8 cellular contexts compared by ENCODE assay signal in the genomic region with DNA sequence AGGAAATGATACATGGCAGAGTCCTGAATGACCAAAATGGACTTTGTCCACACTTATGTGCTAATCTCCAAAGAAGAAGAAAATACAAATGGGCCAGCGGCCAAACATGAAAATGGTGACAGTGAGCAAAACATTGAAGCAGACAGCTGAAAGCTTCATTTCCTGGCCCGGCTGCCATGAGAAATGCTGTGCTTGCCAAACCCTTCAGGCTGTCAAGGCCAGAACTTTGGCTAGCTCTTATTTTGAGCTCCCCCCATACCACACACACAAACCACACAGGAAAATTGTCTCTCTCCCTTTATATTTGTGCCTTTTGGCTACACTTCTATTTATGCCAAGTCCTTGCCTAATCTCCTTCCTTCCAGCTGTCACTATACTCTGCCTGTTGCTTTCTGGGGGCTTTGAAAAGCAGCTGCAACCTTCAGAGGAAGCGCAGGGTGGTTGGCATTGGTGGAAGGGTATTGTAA.
DNase-seq lines count a peak whose midpoint lies in the region; ATAC-seq and TF ChIP-seq lines count a peak whose summit lies in the region.

No MANE protein-coding gene starts in this region.

- intact Hi-C loops in head of caudate nucleus (cut with DNase I) (no loop called here), psoas muscle (cut with DNase I) (loop anchor here in 1 of 2 donors (5.0 kb wide), 3 partner anchors 89 to 649 kb away; a partner anchor contains a TSS)

- H3K4me3 ChIP-seq in SK-N-SH (ENCODE audit: low read depth in 2 of 2, low read length in 1 of 2) (no peak overlapping the region), psoas muscle (no peak overlapping the region)

- no peaks in the 10 kb centered on the region for H4K20me1 ChIP-seq in SK-N-SH (ENCODE audit: insufficient read depth)

- H3K9me3 ChIP-seq in SK-N-SH, result 0 out of 2 replicates have a peak, but pooled peaks cover 4% of the 10 kb centered on the region
- H3K9me3 ChIP-seq in psoas muscle, result peaks cover 2% of the 10 kb centered on the region

- peak overlapping the region; percentile 51; the same call in 1 of the 2 replicates for H3K4me2 ChIP-seq in SK-N-SH

- POLR2A ChIA-PET in SK-N-SH (lab: Yijun Ruan, JAX), result no interaction called here

- no peaks in the 10 kb centered on the region for H3K79me2 ChIP-seq in SK-N-SH (ENCODE audit: insufficient read depth)

- no peak for TF ChIP-seq CTCF in SK-N-SH (IDR thresholded peaks at IDR 0.05)
- TF ChIP-seq CTCF in psoas muscle (IDR thresholded peaks at IDR 0.05), result no peak
- no peak for TF ChIP-seq CTCF in GM20000 (IDR thresholded peaks at IDR 0.05; ENCODE audit: extremely low read depth, missing control alignments)

- peaks cover 77% of the 10 kb centered on the region for H3F3A ChIP-seq in SK-N-SH (replicated peaks; ENCODE audit: insufficient read depth)

- H3K4me3 Mint-ChIP-seq in activated naive CD4-positive, alpha-beta T cell treated with anti-CD3 and anti-CD28 coated beads, Interleukin-2, amount 10 ng/mL, durations not matched to agents 7 days and 5 days, result no peak overlapping the region

- H3K36me3 Mint-ChIP-seq in activated naive CD4-positive, alpha-beta T cell treated with anti-CD3 and anti-CD28 coated beads, Interleukin-2, amount 10 ng/mL, durations not matched to agents 7 days and 5 days, result peaks cover 3% of the 10 kb centered on the region

- CTCF ChIA-PET in SK-N-SH (lab: Yijun Ruan, JAX), result interaction anchor here (0.6 to 1.1 kb wide), 2 partner anchors 643 to 673 kb away, joined by 3 read pairs; no protein-coding TSS in a partner anchor
- CTCF ChIA-PET in activated naive CD4-positive, alpha-beta T cell treated with anti-CD3 and anti-CD28 coated beads, Interleukin-2, amount 10 ng/mL, durations not matched to agents 7 days and 5 days (lab: Charles Lee), result no interaction called here

- H3K9me2 ChIP-seq in SK-N-SH, result no peaks in the 10 kb centered on the region

- ATAC-seq in psoas muscle, result peak; percentile 35 to 62 (median 47)

- 34% methylated on average over 3 of the region's 3 CpGs for whole genome bisulfite sequencing in SK-N-SH (ENCODE audit: low lambda C conversion rate)
- WGBS in psoas muscle, 3 donors, result 36 to 37% (median 37%) methylated on average over 3 of the region's 3 CpGs

- H3K27ac ChIP-seq in SK-N-SH (ENCODE audit: low read depth in 2 of 2, low read length in 1 of 2) (peak overlapping the region; percentile 95 to 100), psoas muscle (peak overlapping the region; percentile 85)

- no peaks in the 10 kb centered on the region for H3K4me1 Mint-ChIP-seq in activated naive CD4-positive, alpha-beta T cell treated with anti-CD3 and anti-CD28 coated beads, Interleukin-2, amount 10 ng/mL, durations not matched to agents 7 days and 5 days

- no peak for TF ChIP-seq RAD21 in SK-N-SH (IDR thresholded peaks at IDR 0.05; ENCODE audit: low read length)

- no peaks in the 10 kb centered on the region for H3K36me3 ChIP-seq in SK-N-SH (replicated peaks in 1 of 2; ENCODE audit: control insufficient read depth in 1 of 2, insufficient read depth in 2 of 2, low read length in 1 of 2)
- H3K36me3 ChIP-seq in psoas muscle (ENCODE audit: insufficient read depth in 1 of 2, low read depth in 1 of 2), result no peaks in the 10 kb centered on the region

- peaks cover 1% of the 10 kb centered on the region for H3K9me3 Mint-ChIP-seq in activated naive CD4-positive, alpha-beta T cell treated with anti-CD3 and anti-CD28 coated beads, Interleukin-2, amount 10 ng/mL, durations not matched to agents 7 days and 5 days

- DNase-seq in Daoy (ENCODE audit: low read depth) (peak; percentile 83), SK-N-SH (no peak), head of caudate nucleus (peak in 31 of 42 donors; percentile 6 to 55 (median 23)), psoas muscle (peak; percentile 81 to 87), GM20000 (ENCODE audit: low spot score) (no peak), NK-92 (lab: John Stamatoyannopoulos, UW; ENCODE audit: unreplicated experiment) (no peak), HT-29 (ENCODE audit: low spot score) (no peak)
- no peak for DNase-seq in activated naive CD4-positive, alpha-beta T cell treated with anti-CD3 and anti-CD28 coated beads, Interleukin-2, amount 10 ng/mL, durations not matched to agents 7 days and 5 days

- peak overlapping the region; percentile 54; the same call in 1 of the 2 replicates for H2AFZ ChIP-seq in SK-N-SH (ENCODE audit: low read depth)

- peak; percentile 83 to 96 for TF ChIP-seq EP300 in SK-N-SH (IDR thresholded peaks at IDR 0.05; ENCODE audit: borderline replicate concordance in 1 of 2, low read depth in 1 of 2, low read length in 1 of 2)

- no peaks in the 10 kb centered on the region for H3K27me3 ChIP-seq in SK-N-SH (ENCODE audit: insufficient read depth)
- H3K27me3 ChIP-seq in psoas muscle (ENCODE audit: insufficient read depth in 3 of 3, low read length in 2 of 3), result no peaks in the 10 kb centered on the region

- H3K9ac ChIP-seq in SK-N-SH, result peak overlapping the region; percentile 62

- H3K27ac Mint-ChIP-seq in activated naive CD4-positive, alpha-beta T cell treated with anti-CD3 and anti-CD28 coated beads, Interleukin-2, amount 10 ng/mL, durations not matched to agents 7 days and 5 days, result no peak overlapping the region

- H3K4me1 ChIP-seq in SK-N-SH (ENCODE audit: control insufficient read depth in 1 of 2, insufficient read depth in 2 of 2, low read depth in 1 of 2, low read length in 1 of 2) (peaks cover 14 to 81% of the 10 kb centered on the region in 2 experiments), psoas muscle (peaks cover 90% of the 10 kb centered on the region)

- no peaks in the 10 kb centered on the region for H3K27me3 Mint-ChIP-seq in activated naive CD4-positive, alpha-beta T cell treated with anti-CD3 and anti-CD28 coated beads, Interleukin-2, amount 10 ng/mL, durations not matched to agents 7 days and 5 days

TF ChIP-seq in SK-N-SH, 30 proteins besides CTCF, POLR2A, EP300 and RAD21 (continues in another document):
- TF ChIP-seq JUND (IDR thresholded peaks at IDR 0.05) (peak; percentile 66), CHD2 (IDR thresholded peaks at IDR 0.05; ENCODE audit: low read length, partially characterized antibody) (no peak), ELF1 (IDR thresholded peaks at IDR 0.05) (no peak), RCOR1 (IDR thresholded peaks at IDR 0.05; ENCODE audit: low read length) (no peak), TCF12 (IDR thresholded peaks at IDR 0.05) (peak; percentile 94), FOSL2 (IDR thresholded peaks at IDR 0.05; ENCODE audit: borderline replicate concordance, low read depth) (peak; percentile 40; the same call in 1 of the 2 replicates), SIN3A (IDR thresholded peaks at IDR 0.05; ENCODE audit: borderline replicate concordance, low read depth, low read length) (peak; percentile 84; the same call in 1 of the 2 replicates), POLR2AphosphoS5 (IDR thresholded peaks at IDR 0.05; ENCODE audit: low read depth, low read length) (peak; percentile 47; the same call in 1 of the 2 replicates), GATA2 (CRISPR knock-in tag; IDR thresholded peaks at IDR 0.05) (no peak), SMC3 (IDR thresholded peaks at IDR 0.05; ENCODE audit: low read depth, low read length) (no peak), FOXM1 (IDR thresholded peaks at IDR 0.05; ENCODE audit: low read depth) (peak; percentile 83; the same call in 1 of the 2 replicates), TAF1 (IDR thresholded peaks at IDR 0.05; ENCODE audit: borderline replicate concordance, low read depth, low read length) (no peak), NRF1 (IDR thresholded peaks at IDR 0.05; ENCODE audit: low read depth, low read length) (no peak), MEF2A (IDR thresholded peaks at IDR 0.05; ENCODE audit: borderline replicate concordance, low read depth) (peak; percentile 71), NFIC (IDR thresholded peaks at IDR 0.05; ENCODE audit: borderline replicate concordance) (peak; percentile 96), GABPA (IDR thresholded peaks at IDR 0.05; ENCODE audit: low read depth) (no peak)
- TF ChIP-seq, protein P1, sequence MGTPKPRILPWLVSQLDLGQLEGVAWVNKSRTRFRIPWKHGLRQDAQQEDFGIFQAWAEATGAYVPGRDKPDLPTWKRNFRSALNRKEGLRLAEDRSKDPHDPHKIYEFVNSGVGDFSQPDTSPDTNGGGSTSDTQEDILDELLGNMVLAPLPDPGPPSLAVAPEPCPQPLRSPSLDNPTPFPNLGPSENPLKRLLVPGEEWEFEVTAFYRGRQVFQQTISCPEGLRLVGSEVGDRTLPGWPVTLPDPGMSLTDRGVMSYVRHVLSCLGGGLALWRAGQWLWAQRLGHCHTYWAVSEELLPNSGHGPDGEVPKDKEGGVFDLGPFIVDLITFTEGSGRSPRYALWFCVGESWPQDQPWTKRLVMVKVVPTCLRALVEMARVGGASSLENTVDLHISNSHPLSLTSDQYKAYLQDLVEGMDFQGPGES (IDR thresholded peaks at IDR 0.05; ENCODE audit: low read depth, low read length), result no peak
- TF ChIP-seq, protein P2, sequence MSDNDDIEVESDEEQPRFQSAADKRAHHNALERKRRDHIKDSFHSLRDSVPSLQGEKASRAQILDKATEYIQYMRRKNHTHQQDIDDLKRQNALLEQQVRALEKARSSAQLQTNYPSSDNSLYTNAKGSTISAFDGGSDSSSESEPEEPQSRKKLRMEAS (IDR thresholded peaks at IDR 0.05; ENCODE audit: low read depth), result peak; percentile 43; the same call in 1 of the 2 replicates
- TF ChIP-seq, protein P3, sequence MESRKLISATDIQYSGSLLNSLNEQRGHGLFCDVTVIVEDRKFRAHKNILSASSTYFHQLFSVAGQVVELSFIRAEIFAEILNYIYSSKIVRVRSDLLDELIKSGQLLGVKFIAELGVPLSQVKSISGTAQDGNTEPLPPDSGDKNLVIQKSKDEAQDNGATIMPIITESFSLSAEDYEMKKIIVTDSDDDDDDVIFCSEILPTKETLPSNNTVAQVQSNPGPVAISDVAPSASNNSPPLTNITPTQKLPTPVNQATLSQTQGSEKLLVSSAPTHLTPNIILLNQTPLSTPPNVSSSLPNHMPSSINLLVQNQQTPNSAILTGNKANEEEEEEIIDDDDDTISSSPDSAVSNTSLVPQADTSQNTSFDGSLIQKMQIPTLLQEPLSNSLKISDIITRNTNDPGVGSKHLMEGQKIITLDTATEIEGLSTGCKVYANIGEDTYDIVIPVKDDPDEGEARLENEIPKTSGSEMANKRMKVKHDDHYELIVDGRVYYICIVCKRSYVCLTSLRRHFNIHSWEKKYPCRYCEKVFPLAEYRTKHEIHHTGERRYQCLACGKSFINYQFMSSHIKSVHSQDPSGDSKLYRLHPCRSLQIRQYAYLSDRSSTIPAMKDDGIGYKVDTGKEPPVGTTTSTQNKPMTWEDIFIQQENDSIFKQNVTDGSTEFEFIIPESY (IDR thresholded peaks at IDR 0.05; ENCODE audit: borderline replicate concordance, low read depth), result peak; percentile 36; the same call in 1 of the 2 replicates

Comparison
In these comparisons a context has a peak if more than half of its experiments do, and no peak if none do; other contexts are left out.
1. DNase-seq: peak in Daoy (single experiment), head of caudate nucleus (31 of 42) and psoas muscle (2 of 2); none in SK-N-SH (single experiment), GM20000 (single experiment), activated naive CD4-positive, alpha-beta T cell treated with anti-CD3 and anti-CD28 coated beads, Interleukin-2, amount 10 ng/mL, durations not matched to agents 7 days and 5 days (single experiment), NK-92 (single experiment) and HT-29 (single experiment).